In genomic region chr6:2859325-2859700, GRCh38 we compare ENCODE assay signal across 13 cellular contexts. TPM values are rescaled to one million over a fixed set of nuclear protein-coding genes. Genes with fewer than 3 reads are reported as not detected.
DNase-seq lines count a peak whose midpoint lies in the region; ATAC-seq, FAIRE-seq and TF ChIP-seq lines count a peak whose summit lies in the region.
"Had no signal": no experiment of that assay in that cellular context is flagged by ENCODE, and none has a peak within 500 bp of the region (broad histone marks: within the 10 kb centered on the region; RNA-seq: fewer than 3 reads in every experiment).

No MANE protein-coding gene starts in this region.

- H3K9ac ChIP-seq in HepG2 (ENCODE audit: insufficient read depth, low read depth, low read length) = no peak overlapping the region
- H3K9ac ChIP-seq: KMS-11 had no signal

- peaks cover 92% of the 10 kb centered on the region for H3K4me1 Mint-ChIP-seq in activated CD4-positive, alpha-beta T cell treated with anti-CD3 and anti-CD28 coated beads, Interleukin-2, amount 10 ng/mL, durations not matched to agents 7 days and 5 days
- H3K4me1 Mint-ChIP-seq in T-cell = peaks cover 86 to 94% (median 90%) of the 10 kb centered on the region in 3 donors

- H3K27ac Mint-ChIP-seq in activated CD4-positive, alpha-beta T cell treated with anti-CD3 and anti-CD28 coated beads, Interleukin-2, amount 10 ng/mL, durations not matched to agents 7 days and 5 days = peak overlapping the region; percentile 99
- peak overlapping the region; percentile 98 to 99 for H3K27ac Mint-ChIP-seq in T-cell

- H3K27me3 Mint-ChIP-seq in activated CD4-positive, alpha-beta T cell treated with anti-CD3 and anti-CD28 coated beads, Interleukin-2, amount 10 ng/mL, durations not matched to agents 7 days and 5 days = no peaks in the 10 kb centered on the region
- no peaks in the 10 kb centered on the region for H3K27me3 Mint-ChIP-seq in T-cell

- no peaks in the 10 kb centered on the region for H4K20me1 ChIP-seq in HepG2 (ENCODE audit: insufficient read depth, low read length)

- H3K27me3 ChIP-seq in HepG2 (ENCODE audit: control insufficient read depth in 1 of 2, insufficient read depth in 2 of 2, low read length in 2 of 2) (no peaks in the 10 kb centered on the region), testis (no peaks in the 10 kb centered on the region), tibial nerve (no peaks in the 10 kb centered on the region), ascending aorta (no peaks in the 10 kb centered on the region)
- H3K27me3 ChIP-seq: sigmoid colon had no signal

- no TSS peak for BruUV-seq in HepG2 (replicated peaks; lab: Mats Ljungman, UMichigan)

- TF ChIP-seq RAD21 in HepG2 (CRISPR knock-in tag; IDR thresholded peaks at IDR 0.05) = no peak

- no peaks in the 10 kb centered on the region for H3K9me3 ChIP-seq in HepG2 (ENCODE audit: low read length)
- no peaks in the 10 kb centered on the region for H3K9me3 ChIP-seq in testis
- no peaks in the 10 kb centered on the region for H3K9me3 ChIP-seq in tibial nerve
- H3K9me3 ChIP-seq in ascending aorta = no peaks in the 10 kb centered on the region
- H3K9me3 ChIP-seq: sigmoid colon, thoracic aorta had no signal

- H3K36me3 Mint-ChIP-seq in activated CD4-positive, alpha-beta T cell treated with anti-CD3 and anti-CD28 coated beads, Interleukin-2, amount 10 ng/mL, durations not matched to agents 7 days and 5 days (ENCODE audit: low read depth) = peaks cover 44% of the 10 kb centered on the region
- peaks cover 3% of the 10 kb centered on the region for H3K36me3 Mint-ChIP-seq in T-cell

- H3K79me2 ChIP-seq in HepG2 (ENCODE audit: insufficient read depth, low read length) = no peaks in the 10 kb centered on the region

- no peak for DNase-seq in activated CD4-positive, alpha-beta T cell treated with anti-CD3 and anti-CD28 coated beads, Interleukin-2, amount 10 ng/mL, durations not matched to agents 7 days and 5 days
- no peak for DNase-seq in activated CD4-positive, alpha-beta T cell treated with anti-CD3 and anti-CD28 coated beads for 4 hours
- DNase-seq in T-cell (no peak), HepG2 (ENCODE audit: low spot score) (no peak), testis (no peak), NCI-H128 (lab: John Stamatoyannopoulos, UW; ENCODE audit: unreplicated experiment) (no peak), tibial nerve (ENCODE audit: low spot score in 2 of 2) (no peak), ascending aorta (ENCODE audit: low spot score in 2 of 2) (no peak)
- DNase-seq: ACHN, NCI-H2029, sigmoid colon had no signal

- TF ChIP-seq EP300 in HepG2 (IDR thresholded peaks at IDR 0.05; ENCODE audit: low read depth in 2 of 2, low read length in 2 of 2) (no peak), HepG2 (CRISPR knock-in tag; IDR thresholded peaks at IDR 0.05; ENCODE audit: borderline replicate concordance) (no peak), tibial nerve (IDR thresholded peaks at IDR 0.05) (no peak)

- FAIRE-seq in HepG2 (lab: Jason Lieb, UNC) = no peak

- 98% methylated on average over 3 of the region's 3 CpGs for WGBS in HepG2 (ENCODE audit: low lambda C conversion rate)
- WGBS in testis, 2 donors = 73 to 89% methylated on average over 3 of the region's 3 CpGs
- WGBS in tibial nerve, 2 donors = 90 to 93% methylated on average over 3 of the region's 3 CpGs

- H3K27ac ChIP-seq in HepG2 (ENCODE audit: extremely low read length, insufficient read depth, low read length) = no peak overlapping the region
- H3K27ac ChIP-seq in testis = peak overlapping the region; percentile 68 to 72
- H3K27ac ChIP-seq in tibial nerve = peak overlapping the region in 1 of 4 donors; percentile 78
- no peak overlapping the region for H3K27ac ChIP-seq in ascending aorta
- H3K27ac ChIP-seq: KMS-11 had no signal

- in situ Hi-C loops in HepG2 (cut with HindIII; ENCODE audit: extremely low pct_ligation_motif_present, low pct_unique_long_range_greater_than_20kb) = no loop called here

- CTCF ChIA-PET in activated CD4-positive, alpha-beta T cell treated with anti-CD3 and anti-CD28 coated beads, Interleukin-2, amount 10 ng/mL, durations not matched to agents 7 days and 5 days (lab: Charles Lee) = interaction anchor here (0.6 to 2.5 kb wide), 5 partner anchors 9 to 73 kb away, joined by 3 to 24 read pairs (median 3); no protein-coding TSS in a partner anchor
- CTCF ChIA-PET in T-cell (lab: Charles Lee) (interaction anchor here in 1 of 2 donors (0.7 to 2.2 kb wide), 6 partner anchors 13 to 74 kb away, joined by 3 to 24 read pairs (median 4); no protein-coding TSS in a partner anchor), HepG2 (lab: Yijun Ruan, JAX; ENCODE audit: low intra/inter-chr PET ratio, low total read pairs) (no interaction called here)

- H3K4me1 ChIP-seq in HepG2 (ENCODE audit: insufficient read depth, low read length) (peaks cover 76% of the 10 kb centered on the region), testis (peaks cover 31% of the 10 kb centered on the region), tibial nerve (peaks cover 0 to 47% (median 31%) of the 10 kb centered on the region in 4 donors), ascending aorta (peaks cover 0 to 4% of the 10 kb centered on the region in 2 donors)

- H3K4me2 ChIP-seq in HepG2 (ENCODE audit: low read depth, low read length) = peak overlapping the region; percentile 85; the same call in 1 of the 2 replicates

- H2AFZ ChIP-seq in HepG2 (ENCODE audit: low read length) = no peak overlapping the region

- H3K4me3 ChIP-seq in HepG2 (replicated peaks in 1 of 3; ENCODE audit: insufficient read depth in 1 of 3, low read depth in 2 of 3, low read length in 3 of 3) (no peak overlapping the region), testis (no peak overlapping the region), tibial nerve (no peak overlapping the region), ascending aorta (no peak overlapping the region)
- H3K4me3 ChIP-seq: sigmoid colon had no signal

- POLR2A ChIA-PET in activated CD4-positive, alpha-beta T cell treated with anti-CD3 and anti-CD28 coated beads, Interleukin-2, amount 10 ng/mL, durations not matched to agents 7 days and 5 days (lab: Charles Lee) = no interaction called here
- POLR2A ChIA-PET in T-cell (lab: Charles Lee) (interaction anchor here (0.5 to 1.0 kb wide), 6 partner anchors 11 to 130 kb away, joined by 3 to 4 read pairs (median 4); no protein-coding TSS in a partner anchor), HepG2 (lab: Yijun Ruan, JAX) (interaction anchor here (2.6 kb wide), 1 partner anchor 18 kb away, joined by 7 read pairs; the partner anchor contains the start of gene SERPINB1)

- ATAC-seq in T-cell (replicated peaks in 1 of 4) (peak in 2 of 4 experiments; percentile 2 to 23), HepG2 (no peak)

- intact Hi-C loops in HepG2 (cut with micrococcal nuclease; ENCODE audit: unreplicated experiment) (no loop called here), testis (cut with DNase I; ENCODE audit: low total_unique reads) (no loop called here), ascending aorta (cut with DNase I) (no loop called here)

- TF ChIP-seq POLR2A in HepG2 (IDR thresholded peaks at IDR 0.05; ENCODE audit: insufficient read depth in 1 of 2, low read depth in 2 of 2, low read length in 2 of 2) (no peak), testis (IDR thresholded peaks at IDR 0.05) (no peak), tibial nerve (IDR thresholded peaks at IDR 0.05) (no peak)

- H3K4me3 Mint-ChIP-seq in activated CD4-positive, alpha-beta T cell treated with anti-CD3 and anti-CD28 coated beads, Interleukin-2, amount 10 ng/mL, durations not matched to agents 7 days and 5 days = peak overlapping the region; percentile 75
- H3K4me3 Mint-ChIP-seq in T-cell = peak overlapping the region; percentile 64 to 78 (median 72)

- H3K9me3 Mint-ChIP-seq in activated CD4-positive, alpha-beta T cell treated with anti-CD3 and anti-CD28 coated beads, Interleukin-2, amount 10 ng/mL, durations not matched to agents 7 days and 5 days = peaks cover 27% of the 10 kb centered on the region
- H3K9me3 Mint-ChIP-seq in T-cell = no peaks in the 10 kb centered on the region

- TF ChIP-seq CTCF in HepG2 (CRISPR knock-in tag; IDR thresholded peaks at IDR 0.05) (no peak), testis (IDR thresholded peaks at IDR 0.05) (no peak), tibial nerve (IDR thresholded peaks at IDR 0.05) (no peak), ascending aorta (IDR thresholded peaks at IDR 0.05) (no peak)

- H3K36me3 ChIP-seq in HepG2 (replicated peaks in 1 of 2; ENCODE audit: control insufficient read depth in 1 of 2, insufficient read depth in 2 of 2, low read length in 2 of 2) = no peaks in the 10 kb centered on the region
- no peaks in the 10 kb centered on the region for H3K36me3 ChIP-seq in testis (ENCODE audit: low read depth, missing control alignments)
- H3K36me3 ChIP-seq in tibial nerve = no peaks in the 10 kb centered on the region
- H3K36me3 ChIP-seq in ascending aorta = no peaks in the 10 kb centered on the region
- H3K36me3 ChIP-seq: sigmoid colon, thoracic aorta had no signal

RNA-seq across cellular contexts. Expression of gene SERPINB1, which starts 17.6 kb away (rescaled TPM):
- total RNA-seq in activated CD4-positive, alpha-beta T cell treated with anti-CD3 and anti-CD28 coated beads, Interleukin-2, amount 10 ng/mL, durations not matched to agents 7 days and 5 days = 10 to 100 TPM; 62.8 to 72.8 TPM
- 10 to 100 TPM; 40.3 to 60.9 (median 50.7) TPM for total RNA-seq in T-cell
- total RNA-seq in HepG2 (2016; rRNA removed; fragmentation: Illumina TruSeq; extraction: Trizol) = 41.4 and 60.1 TPM in 2 replicates
- 22.9 and 24.8 TPM in 2 replicates for total RNA-seq in HepG2 (2016; cell fraction: cytosol; rRNA removed; fragmentation: Illumina TruSeq; extraction: Trizol; ENCODE audit: low read depth)
- total RNA-seq in HepG2 (2016; cell fraction: insoluble cytoplasmic fraction; rRNA removed; fragmentation: Illumina TruSeq; extraction: Trizol) = 40.1 and 52.3 TPM in 2 replicates
- total RNA-seq in HepG2 (2016; cell fraction: membrane; rRNA removed; fragmentation: Illumina TruSeq; extraction: Trizol) = 38.4 and 42.1 TPM in 2 replicates
- 23.4 and 26.0 TPM in 2 replicates for total RNA-seq in HepG2 (2016; cell fraction: nucleus; rRNA removed; fragmentation: Illumina TruSeq; extraction: Trizol)
- polyA plus RNA-seq in HepG2 (2011; rRNA removed) = 48.7 and 60.5 TPM in 2 replicates
- polyA plus RNA-seq in HepG2 (2011; cell fraction: cytosol; rRNA removed) = 35.1 and 50.0 TPM in 2 replicates
- 16.6 and 20.7 TPM in 2 replicates for polyA plus RNA-seq in HepG2 (2011; cell fraction: nucleus; rRNA removed)
- polyA plus RNA-seq in HepG2 (2012) = 55.8 and 68.9 TPM in 2 replicates
- polyA plus RNA-seq in HepG2 (2016; cell fraction: cytosol; fragmentation: Illumina TruSeq; extraction: Trizol; ENCODE audit: low read depth) = 37.2 and 40.1 TPM in 2 replicates
- polyA plus RNA-seq in HepG2 (2016; cell fraction: insoluble cytoplasmic fraction; fragmentation: Illumina TruSeq; extraction: Trizol; ENCODE audit: low read depth) = 67.5 and 71.1 TPM in 2 replicates
- polyA plus RNA-seq in HepG2 (2016; cell fraction: membrane; fragmentation: Illumina TruSeq; extraction: Trizol; ENCODE audit: low read depth) = 42.6 and 44.3 TPM in 2 replicates
- 39.9 and 41.4 TPM in 2 replicates for polyA plus RNA-seq in HepG2 (2016; cell fraction: nucleus; fragmentation: Illumina TruSeq; extraction: Trizol; ENCODE audit: insufficient read depth, low read depth)
- polyA minus RNA-seq in HepG2 (2011; rRNA and poly(A)+ RNA removed; ENCODE audit: low replicate concordance) = 29.1 and 31.0 TPM in 2 replicates
- 46.4 and 51.7 TPM in 2 replicates for polyA minus RNA-seq in HepG2 (2011; cell fraction: cytosol; rRNA and poly(A)+ RNA removed)
- polyA minus RNA-seq in HepG2 (2011; cell fraction: nucleus; rRNA and poly(A)+ RNA removed) = 32.6 and 44.3 TPM in 2 replicates
- 10 to 100 TPM; 15.0 to 19.6 TPM for total RNA-seq in testis
- polyA plus RNA-seq in testis (ENCODE audit: insufficient read depth, low read depth, low replicate concordance) = 19.4 TPM
- total RNA-seq in tibial nerve = 10 to 100 TPM; 21.3 to 29.0 (median 23.1) TPM
- total RNA-seq in ascending aorta = 14.0 TPM

RNA-seq across cellular contexts. Expression of gene SERPINB9, which starts 43.8 kb away (rescaled TPM):
- 10 to 100 TPM; 40.2 to 49.4 TPM for total RNA-seq in activated CD4-positive, alpha-beta T cell treated with anti-CD3 and anti-CD28 coated beads, Interleukin-2, amount 10 ng/mL, durations not matched to agents 7 days and 5 days
- 10 to 100 TPM; 43.2 to 57.2 (median 47.1) TPM for total RNA-seq in T-cell
- total RNA-seq in HepG2 (2016; rRNA removed; fragmentation: Illumina TruSeq; extraction: Trizol) = 7.2 and 9.8 TPM in 2 replicates
- 0.61 and 0.71 TPM in 2 replicates for total RNA-seq in HepG2 (2016; cell fraction: cytosol; rRNA removed; fragmentation: Illumina TruSeq; extraction: Trizol; ENCODE audit: low read depth)
- 7.0 and 8.5 TPM in 2 replicates for total RNA-seq in HepG2 (2016; cell fraction: insoluble cytoplasmic fraction; rRNA removed; fragmentation: Illumina TruSeq; extraction: Trizol)
- 2.7 and 2.9 TPM in 2 replicates for total RNA-seq in HepG2 (2016; cell fraction: membrane; rRNA removed; fragmentation: Illumina TruSeq; extraction: Trizol)
- 2.9 and 4.3 TPM in 2 replicates for total RNA-seq in HepG2 (2016; cell fraction: nucleus; rRNA removed; fragmentation: Illumina TruSeq; extraction: Trizol)
- 32.5 and 36.7 TPM in 2 replicates for polyA plus RNA-seq in HepG2 (2011; rRNA removed)
- 23.5 and 30.7 TPM in 2 replicates for polyA plus RNA-seq in HepG2 (2011; cell fraction: cytosol; rRNA removed)
- polyA plus RNA-seq in HepG2 (2011; cell fraction: nucleus; rRNA removed) = 9.8 and 12.8 TPM in 2 replicates
- 6.6 and 9.0 TPM in 2 replicates for polyA plus RNA-seq in HepG2 (2012)
- 0.33 and 0.35 TPM in 2 replicates for polyA plus RNA-seq in HepG2 (2016; cell fraction: cytosol; fragmentation: Illumina TruSeq; extraction: Trizol; ENCODE audit: low read depth)
- 8.7 and 10.9 TPM in 2 replicates for polyA plus RNA-seq in HepG2 (2016; cell fraction: insoluble cytoplasmic fraction; fragmentation: Illumina TruSeq; extraction: Trizol; ENCODE audit: low read depth)
- 1.5 and 1.6 TPM in 2 replicates for polyA plus RNA-seq in HepG2 (2016; cell fraction: membrane; fragmentation: Illumina TruSeq; extraction: Trizol; ENCODE audit: low read depth)
- polyA plus RNA-seq in HepG2 (2016; cell fraction: nucleus; fragmentation: Illumina TruSeq; extraction: Trizol; ENCODE audit: insufficient read depth, low read depth) = 5.0 and 5.4 TPM in 2 replicates
- polyA minus RNA-seq in HepG2 (2011; rRNA and poly(A)+ RNA removed; ENCODE audit: low replicate concordance) = 0.21 and 49.0 TPM in 2 replicates
- 29.2 and 32.6 TPM in 2 replicates for polyA minus RNA-seq in HepG2 (2011; cell fraction: cytosol; rRNA and poly(A)+ RNA removed)
- polyA minus RNA-seq in HepG2 (2011; cell fraction: nucleus; rRNA and poly(A)+ RNA removed) = 13.3 and 18.3 TPM in 2 replicates
- 10 to 100 TPM; 33.9 to 60.0 TPM for total RNA-seq in testis
- 19.1 TPM for polyA plus RNA-seq in testis (ENCODE audit: insufficient read depth, low read depth, low replicate concordance)
- 10 to 100 TPM; 17.1 to 54.4 (median 35.8) TPM for total RNA-seq in tibial nerve
- total RNA-seq in ascending aorta = 6.5 TPM

Comparison
In these comparisons a context has a peak if more than half of its experiments do, and no peak if none do; other contexts are left out.
1. H3K27ac ChIP-seq: peak in testis (2 of 2); none in HepG2 (single experiment) and ascending aorta (0 of 2).